In the genomic region with DNA sequence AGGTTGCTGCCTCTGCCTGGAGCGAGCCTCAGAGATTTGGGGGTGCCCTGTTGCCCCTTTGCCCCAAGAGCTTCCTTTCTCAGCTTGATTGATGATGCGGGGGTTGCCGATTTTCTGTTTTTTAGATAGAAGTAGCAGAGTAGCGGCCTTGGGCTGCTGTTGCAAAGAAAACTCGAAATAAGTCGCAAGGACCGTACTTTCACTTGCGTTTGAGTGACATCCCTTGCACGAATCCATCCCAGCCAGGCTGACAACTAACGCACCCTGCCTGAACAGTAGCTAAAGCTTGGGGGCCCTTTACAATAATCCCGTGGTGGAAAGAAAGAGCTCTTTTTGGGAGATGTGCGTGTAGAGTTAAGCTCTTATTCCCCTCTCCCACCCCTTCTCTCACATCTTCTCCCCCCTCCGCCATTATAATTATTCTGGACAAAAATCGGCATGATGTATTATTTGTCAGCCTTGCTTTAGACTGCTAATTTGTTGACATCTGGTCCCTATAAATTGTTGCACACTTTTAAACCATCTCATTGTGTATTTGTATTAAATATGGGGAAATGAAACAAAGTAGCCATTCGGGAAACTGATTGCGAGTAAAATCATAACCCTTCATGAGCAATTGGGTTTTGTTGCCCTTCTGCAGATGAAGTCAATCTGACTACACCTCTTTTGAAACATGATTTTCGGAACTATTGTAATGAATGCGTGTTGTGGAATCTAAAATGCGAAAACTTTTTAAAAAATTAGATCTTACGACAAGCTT, we compare ENCODE assay signal across 8 cellular contexts. TPM values are rescaled to one million over a fixed set of nuclear protein-coding genes. Genes with fewer than 3 reads are reported as not detected.
A peak's percentile ranks its signal among the peaks of the same experiment; 100 is the strongest.
DNase-seq lines count a peak whose midpoint lies in the region; ATAC-seq and TF ChIP-seq lines count a peak whose summit lies in the region.

No MANE protein-coding gene starts in this region.

- no peak overlapping the region for H2BK15ac ChIP-seq in IMR-90 (ENCODE audit: low read depth, low read length)

- H3K79me1 ChIP-seq in IMR-90 (ENCODE audit: low read depth in 1 of 2, low read length in 2 of 2): peaks cover 2 to 33% of the 10 kb centered on the region in 2 experiments; a peak in 2 of 4 replicates

- no peak overlapping the region for H4K5ac ChIP-seq in IMR-90 (ENCODE audit: low read depth, low read length)

- BruUV-seq in IMR-90 (replicated peaks; lab: Mats Ljungman, UMichigan): no TSS peak

- peak overlapping the region; percentile 29; the same call in 1 of the 2 replicates for H2AK5ac ChIP-seq in IMR-90 (ENCODE audit: low read depth, low read length)

- H3K27me3 Mint-ChIP-seq in activated CD8-positive, alpha-beta T cell treated with anti-CD3 and anti-CD28 coated beads for 36 hours: no peaks in the 10 kb centered on the region
- H3K27me3 Mint-ChIP-seq in nephron progenitor cell (ENCODE audit: low read depth, poor library complexity): no peaks in the 10 kb centered on the region

- H3K36me3 ChIP-seq in IMR-90 (ENCODE audit: control insufficient read depth, insufficient read depth, low read length) (no peaks in the 10 kb centered on the region), esophagus muscularis mucosa (no peaks in the 10 kb centered on the region), tibial nerve (no peaks in the 10 kb centered on the region)

- intact Hi-C loops in IMR-90 (cut with micrococcal nuclease) (no loop called here), esophagus muscularis mucosa (cut with DNase I) (no loop called here)
- intact Hi-C loops in activated CD8-positive, alpha-beta T cell treated with anti-CD3 and anti-CD28 coated beads for 36 hours (cut with micrococcal nuclease): no loop called here

- CTCF ChIA-PET in IMR-90 (lab: Yijun Ruan, JAX): interaction anchor here (1.1 to 1.5 kb wide), 3 partner anchors 13 to 252 kb away, joined by 3 to 7 read pairs (median 4); no protein-coding TSS in a partner anchor
- CTCF ChIA-PET in activated CD8-positive, alpha-beta T cell treated with anti-CD3 and anti-CD28 coated beads for 36 hours (lab: Charles Lee): interaction anchor here (0.6 to 2.6 kb wide), 15 partner anchors 10 to 386 kb away, joined by 3 to 38 read pairs (median 4); no protein-coding TSS in a partner anchor

- peak; percentile 43 for DNase-seq in G401 (ENCODE audit: low spot score)
- peak; percentile 29 for DNase-seq in IMR-90
- peak; percentile 55 for DNase-seq in activated CD8-positive, alpha-beta T cell treated with anti-CD3 and anti-CD28 coated beads for 36 hours
- no peak for DNase-seq in esophagus muscularis mucosa (ENCODE audit: extremely low spot score)
- DNase-seq in nephron progenitor cell: no peak
- DNase-seq in tibial nerve (ENCODE audit: low spot score in 2 of 2): peak in 1 of 2 donors; percentile 21
- no peak for DNase-seq in iPS-NIHi11 (ENCODE audit: low spot score)

- WGBS in IMR-90 (ENCODE audit: extremely low coverage in 2 of 2, insufficient read length in 1 of 2), 2 experiments: 0% methylated on average over 3 of the region's 20 CpGs; no CpG with 5 or more reads in 1 of the 2 experiments
- 7% methylated on average over 20 of the region's 20 CpGs for WGBS in esophagus muscularis mucosa
- 3 to 4% methylated on average over 18 to 20 of the region's 20 CpGs for WGBS in tibial nerve, 2 donors

- H3K27me3 ChIP-seq in IMR-90 (ENCODE audit: control insufficient read depth, insufficient read depth, low read length) (no peaks in the 10 kb centered on the region), esophagus muscularis mucosa (no peaks in the 10 kb centered on the region), tibial nerve (no peaks in the 10 kb centered on the region)

- peak overlapping the region; percentile 97 for H2AFZ ChIP-seq in IMR-90 (replicated peaks; ENCODE audit: low read length, poor library complexity)

- no peak overlapping the region for H4K8ac ChIP-seq in IMR-90 (ENCODE audit: low read depth in 2 of 2, low read length in 2 of 2)

- peak overlapping the region; percentile 98 for H3K4me3 Mint-ChIP-seq in activated CD8-positive, alpha-beta T cell treated with anti-CD3 and anti-CD28 coated beads for 36 hours
- H3K4me3 Mint-ChIP-seq in nephron progenitor cell: peak overlapping the region; percentile 98

- TF ChIP-seq POLR2A in IMR-90 (IDR thresholded peaks at IDR 0.05; ENCODE audit: low read depth, low read length) (no peak), esophagus muscularis mucosa (IDR thresholded peaks at IDR 0.05; ENCODE audit: low read depth) (no peak), tibial nerve (IDR thresholded peaks at IDR 0.05) (no peak)

- TF ChIP-seq EP300 in esophagus muscularis mucosa (IDR thresholded peaks at IDR 0.05): no peak
- no peak for TF ChIP-seq EP300 in tibial nerve (IDR thresholded peaks at IDR 0.05)

- H3K27ac ChIP-seq in IMR-90 (ENCODE audit: insufficient read depth, low read length) (peak overlapping the region; percentile 63), esophagus muscularis mucosa (replicated peaks in 1 of 4) (peak overlapping the region; percentile 80 to 89 (median 88)), tibial nerve (peak overlapping the region; percentile 75 to 98 (median 96))

- H3K4me3 ChIP-seq in IMR-90 (ENCODE audit: insufficient read depth, low read depth, low read length): peak overlapping the region; percentile 92
- H3K4me3 ChIP-seq in esophagus muscularis mucosa: peak overlapping the region; percentile 70 to 99 (median 95)
- peak overlapping the region; percentile 79 to 99 (median 97) for H3K4me3 ChIP-seq in tibial nerve

- H2BK120ac ChIP-seq in IMR-90 (ENCODE audit: low read depth, low read length): no peak overlapping the region

- H3K4ac ChIP-seq in IMR-90 (ENCODE audit: low read depth, low read length): peak overlapping the region; percentile 41

- peak overlapping the region; percentile 96 for H2BK5ac ChIP-seq in IMR-90 (ENCODE audit: low read depth, low read length, poor library complexity, severe bottlenecking)

- no peak for TF ChIP-seq CTCF in IMR-90 (conservative IDR thresholded peaks at IDR 0.05; ENCODE audit: low read depth, low read length)
- no peak for TF ChIP-seq CTCF in activated CD8-positive, alpha-beta T cell treated with anti-CD3 and anti-CD28 coated beads for 36 hours (IDR thresholded peaks at IDR 0.05)
- no peak for TF ChIP-seq CTCF in esophagus muscularis mucosa (IDR thresholded peaks at IDR 0.05)
- TF ChIP-seq CTCF in nephron progenitor cell (IDR thresholded peaks at IDR 0.05): no peak
- no peak for TF ChIP-seq CTCF in tibial nerve (IDR thresholded peaks at IDR 0.05)

- H3K14ac ChIP-seq in IMR-90 (replicated peaks; ENCODE audit: low read depth, low read length): peak overlapping the region; percentile 74

- peak; percentile 36 for ATAC-seq in GM21529 (IDR thresholded peaks at IDR 0.05; ENCODE audit: unreplicated experiment)
- ATAC-seq in IMR-90 (ENCODE audit: low read depth): peak; percentile 14
- ATAC-seq in activated CD8-positive, alpha-beta T cell treated with anti-CD3 and anti-CD28 coated beads for 36 hours: peak; percentile 37

- POLR2A ChIA-PET in IMR-90 (lab: Charles Lee; ENCODE audit: unreplicated experiment): no interaction called here
- POLR2A ChIA-PET in activated CD8-positive, alpha-beta T cell treated with anti-CD3 and anti-CD28 coated beads for 36 hours (lab: Charles Lee): interaction anchor here (0.6 to 1.4 kb wide), 14 partner anchors 11 to 185 kb away, joined by 3 to 5 read pairs (median 3); a partner anchor contains a TSS

- no peaks in the 10 kb centered on the region for H3K9me3 Mint-ChIP-seq in activated CD8-positive, alpha-beta T cell treated with anti-CD3 and anti-CD28 coated beads for 36 hours
- peaks cover 10% of the 10 kb centered on the region for H3K9me3 Mint-ChIP-seq in nephron progenitor cell

- H3K9me3 ChIP-seq in IMR-90 (ENCODE audit: control insufficient read depth, insufficient read depth, low read length) (no peaks in the 10 kb centered on the region), esophagus muscularis mucosa (no peaks in the 10 kb centered on the region), tibial nerve (no peaks in the 10 kb centered on the region)

- dilution Hi-C loops in IMR-90 (cut with HindIII; ENCODE audit: low sequenced_read_pairs, unreplicated experiment): no loop called here

- in situ Hi-C loops in G401 (cut with HindIII; ENCODE audit: low sequenced_read_pairs): no loop called here
- in situ Hi-C loops in IMR-90 (cut with MboI; ENCODE audit: low sequenced_read_pairs): loop anchor here (25.0 kb wide), 1 partner anchor 413 kb away; a partner anchor contains a TSS

- no peak overlapping the region; the same call in 1 of the 2 replicates for H2BK20ac ChIP-seq in IMR-90 (ENCODE audit: low read depth, low read length)

- H3K4me2 ChIP-seq in IMR-90 (ENCODE audit: low read depth, low read length): peak overlapping the region; percentile 84

- H3K23ac ChIP-seq in IMR-90 (ENCODE audit: low read depth, low read length): peak overlapping the region; percentile 90

- peaks cover 51% of the 10 kb centered on the region for H4K20me1 ChIP-seq in IMR-90 (ENCODE audit: insufficient read depth, low read length)

- H3K36me3 Mint-ChIP-seq in activated CD8-positive, alpha-beta T cell treated with anti-CD3 and anti-CD28 coated beads for 36 hours (ENCODE audit: low read depth): peaks cover 14% of the 10 kb centered on the region
- peaks cover 31% of the 10 kb centered on the region for H3K36me3 Mint-ChIP-seq in nephron progenitor cell (ENCODE audit: low read depth)

- no peak for TF ChIP-seq RAD21 in IMR-90 (IDR thresholded peaks at IDR 0.05; ENCODE audit: low read length)

- peaks cover 40% of the 10 kb centered on the region for H3K4me1 Mint-ChIP-seq in activated CD8-positive, alpha-beta T cell treated with anti-CD3 and anti-CD28 coated beads for 36 hours (ENCODE audit: low read depth)
- peaks cover 50% of the 10 kb centered on the region for H3K4me1 Mint-ChIP-seq in nephron progenitor cell

- H4K91ac ChIP-seq in IMR-90 (ENCODE audit: insufficient read depth, low read depth, low read length): 0 out of 2 replicates have a peak overlapping the region, but pooled peaks have one; percentile 8

- H3K4me1 ChIP-seq in IMR-90 (ENCODE audit: control insufficient read depth, insufficient read depth, low read length) (peaks cover 6% of the 10 kb centered on the region), esophagus muscularis mucosa (peaks cover 20 to 50% (median 42%) of the 10 kb centered on the region in 4 donors), tibial nerve (peaks cover 0 to 47% (median 17%) of the 10 kb centered on the region in 4 donors)

- H3K9ac ChIP-seq in IMR-90 (ENCODE audit: low read depth, low read length): peak overlapping the region; percentile 98

- H3K18ac ChIP-seq in IMR-90 (ENCODE audit: low read depth, low read length): no peak overlapping the region

- H2AK9ac ChIP-seq in IMR-90 (replicated peaks; ENCODE audit: low read depth, low read length, poor library complexity): peak overlapping the region; percentile 94

- peaks cover 12% of the 10 kb centered on the region for H3K9me1 ChIP-seq in IMR-90 (ENCODE audit: insufficient read depth, low read length)

- peak overlapping the region; percentile 57; the same call in 1 of the 2 replicates for H3K56ac ChIP-seq in IMR-90 (ENCODE audit: extremely low read depth, insufficient read depth, low read length)

- H3K27ac Mint-ChIP-seq in activated CD8-positive, alpha-beta T cell treated with anti-CD3 and anti-CD28 coated beads for 36 hours: peak overlapping the region; percentile 96
- peak overlapping the region; percentile 97 for H3K27ac Mint-ChIP-seq in nephron progenitor cell

RNA-seq across cellular contexts. Expression of a gene that starts 0.9 kb away (rescaled TPM):
- 54.2 and 82.0 TPM in 2 replicates for total RNA-seq in G401 (2014; rRNA removed; shearing (Covaris generic))
- total RNA-seq in IMR-90 (2012; rRNA removed) (54.3 and 61.9 TPM in 2 replicates), esophagus muscularis mucosa (10 to 100 TPM; 45.3 to 71.2 (median 59.3) TPM), tibial nerve (10 to 100 TPM; 31.7 to 56.1 (median 43.2) TPM)
- polyA plus RNA-seq in IMR-90 (2012; rRNA removed): 79.0 and 85.5 TPM in 2 replicates
- polyA plus RNA-seq in IMR-90 (2012; cell fraction: cytosol; rRNA removed): 33.5 and 44.0 TPM in 2 replicates
- polyA plus RNA-seq in IMR-90 (2012; cell fraction: nucleus; rRNA removed; ENCODE audit: low replicate concordance): 67.7 and 84.6 TPM in 2 replicates
- total RNA-seq in activated CD8-positive, alpha-beta T cell treated with anti-CD3 and anti-CD28 coated beads for 36 hours: 100 to 1,000 TPM; 116 TPM

RNA-seq across cellular contexts. Expression of a gene that starts 52.4 kb away (rescaled TPM):
- 29.7 and 35.2 TPM in 2 replicates for total RNA-seq in G401 (2014; rRNA removed; shearing (Covaris generic))
- total RNA-seq in IMR-90 (2012; rRNA removed): 45.9 and 50.3 TPM in 2 replicates
- polyA plus RNA-seq in IMR-90 (2012; rRNA removed): 46.3 and 48.9 TPM in 2 replicates
- 23.9 and 49.3 TPM in 2 replicates for polyA plus RNA-seq in IMR-90 (2012; cell fraction: cytosol; rRNA removed)
- polyA plus RNA-seq in IMR-90 (2012; cell fraction: nucleus; rRNA removed; ENCODE audit: low replicate concordance): 99.5 and 176 TPM in 2 replicates
- 10 to 100 TPM; 41.0 to 44.0 TPM for total RNA-seq in activated CD8-positive, alpha-beta T cell treated with anti-CD3 and anti-CD28 coated beads for 36 hours
- total RNA-seq in esophagus muscularis mucosa: 100 to 1,000 TPM in 2 of 4 donors, 10 to 100 TPM in 2; 52.3 to 119 (median 80.4) TPM
- total RNA-seq in tibial nerve: 10 to 100 TPM; 60.1 to 75.3 (median 66.0) TPM

Comparison
In these comparisons a context has a peak if more than half of its experiments do, and no peak if none do; other contexts are left out.
1. DNase-seq: peak in G401 (single experiment), IMR-90 (single experiment) and activated CD8-positive, alpha-beta T cell treated with anti-CD3 and anti-CD28 coated beads for 36 hours (single experiment); none in esophagus muscularis mucosa (single experiment), nephron progenitor cell (single experiment) and iPS-NIHi11 (single experiment).
2. Peak in every context shown above with its lines, with median percentiles within 50 percentile points of each other: ATAC-seq, H3K27ac ChIP-seq and H3K4me3 ChIP-seq.